21 cellular contexts compared by ENCODE assay signal in the genomic region with DNA sequence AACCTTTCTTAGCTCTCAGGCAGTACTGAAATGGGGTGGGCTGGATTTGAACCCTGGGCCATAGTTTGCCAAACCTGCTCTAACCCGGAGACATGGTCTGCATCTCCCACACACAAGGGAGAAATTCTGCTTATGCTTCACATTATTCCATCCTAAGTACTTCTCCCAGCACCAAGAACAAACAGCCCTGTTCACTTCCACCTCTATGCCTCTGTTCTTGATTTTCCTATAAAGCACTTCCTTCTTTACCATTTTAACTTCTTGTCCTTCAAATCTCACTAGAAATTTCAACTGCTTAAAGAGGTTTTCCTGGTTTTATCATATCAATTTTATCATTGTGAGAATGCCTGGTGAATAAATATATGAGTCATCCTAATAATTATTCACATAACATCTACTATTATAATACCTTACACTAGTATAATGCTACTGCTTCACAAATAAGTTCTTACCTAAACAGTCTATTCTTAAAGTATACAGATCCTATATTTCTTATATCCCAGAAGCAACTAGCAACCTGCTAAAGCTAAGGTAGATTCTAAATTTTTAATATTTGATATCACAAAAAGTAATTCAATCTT. TPM values are rescaled to one million over a fixed set of nuclear protein-coding genes. Genes with fewer than 3 reads are reported as not detected.
DNase-seq lines count a peak whose midpoint lies in the region; ATAC-seq and TF ChIP-seq lines count a peak whose summit lies in the region.
"Had no signal": no experiment of that assay in that cellular context is flagged by ENCODE, and none has a peak within 500 bp of the region (broad histone marks: within the 10 kb centered on the region; RNA-seq: fewer than 3 reads in every experiment).

No MANE protein-coding gene starts in this region.

- H3K9me3 ChIP-seq in CD4-positive, CD25-positive, alpha-beta regulatory T cell (ENCODE audit: control insufficient read depth in 2 of 2, low read length in 2 of 2), result no peaks in the 10 kb centered on the region
- H3K9me3 ChIP-seq in naive thymus-derived CD4-positive, alpha-beta T cell (ENCODE audit: control insufficient read depth in 2 of 3, low read length in 3 of 3), result no peaks in the 10 kb centered on the region
- H3K9me3 ChIP-seq: BE2C, spleen had no signal

- POLR2A ChIA-PET in naive thymus-derived CD4-positive, alpha-beta T cell (lab: Charles Lee), result no interaction called here

- TF ChIP-seq CTCF in brain (conservative IDR thresholded peaks at IDR 0.05), result no peak

- no peak for ATAC-seq in CD4-positive, CD25-positive, alpha-beta regulatory T cell (ENCODE audit: low read depth in 2 of 2)
- no peak for ATAC-seq in naive thymus-derived CD4-positive, alpha-beta T cell
- ATAC-seq: activated T-cell treated with anti-CD3 and anti-CD28 coated beads, Interleukin-2, amount 50 U/mL, for 72 hours; natural killer cell treated with Interleukin-12 subunit alpha and Interleukin-12 subunit beta and Interleukin-15 and Interleukin-18, amount 100 ng/mL, for 72 hours; Right ventricle myocardium inferior had no signal

- no peak overlapping the region for H3K27ac ChIP-seq in CD4-positive, CD25-positive, alpha-beta regulatory T cell (ENCODE audit: insufficient read depth, low read length, poor library complexity, severe bottlenecking)
- no peak overlapping the region for H3K27ac ChIP-seq in naive thymus-derived CD4-positive, alpha-beta T cell (ENCODE audit: low read depth, low read length)
- H3K27ac ChIP-seq: spleen had no signal

- intact Hi-C loops in naive thymus-derived CD4-positive, alpha-beta T cell (cut with micrococcal nuclease), result loop anchor here (1.0 kb wide), 4 partner anchors 8 to 34 kb away; no protein-coding TSS in a partner anchor

- no peak for DNase-seq in CD4-positive, CD25-positive, alpha-beta regulatory T cell
- DNase-seq in NCI-H69 (lab: John Stamatoyannopoulos, UW) (peak; percentile 25), NCI-H1694 treated with DMSO at 0.1 percent for 48 hours (lab: John Stamatoyannopoulos, UW) (no peak), HUDEP-2 (lab: John Stamatoyannopoulos, UW; ENCODE audit: unreplicated experiment in 76 of 76) (no peak), DMS 273 treated with DMSO at 0.1 percent for 48 hours (lab: John Stamatoyannopoulos, UW) (no peak), retina (no peak)
- no peak for DNase-seq in naive thymus-derived CD4-positive, alpha-beta T cell
- DNase-seq: activated T-cell treated with anti-CD3 and anti-CD28 coated beads, Interleukin-2, amount 50 U/mL, for 72 hours; BE2C; central memory CD4-positive, alpha-beta T cell; effector CD4-positive, alpha-beta T cell; GDM1; head of caudate nucleus; immature natural killer cell; NCI-H187; spleen; stimulated activated CD8-positive, alpha-beta memory T cell treated with anti-CD3 and anti-CD28 coated beads, Interleukin-4, amount 100 ng/mL, for 48 hours had no signal

- peaks cover 26% of the 10 kb centered on the region for H3K36me3 ChIP-seq in CD4-positive, CD25-positive, alpha-beta regulatory T cell (ENCODE audit: control insufficient read depth, insufficient read depth, low read length)
- peaks cover 0 to 7% (median 0%) of the 10 kb centered on the region in 3 experiments for H3K36me3 ChIP-seq in naive thymus-derived CD4-positive, alpha-beta T cell (ENCODE audit: control insufficient read depth in 2 of 3, insufficient read depth in 3 of 3, low read length in 3 of 3)

- peak overlapping the region; percentile 14 for H3K4me3 ChIP-seq in CD4-positive, CD25-positive, alpha-beta regulatory T cell (ENCODE audit: low read depth, low read length)
- H3K4me3 ChIP-seq in naive thymus-derived CD4-positive, alpha-beta T cell (ENCODE audit: low read length), result no peak overlapping the region
- H3K4me3 ChIP-seq: spleen had no signal

- peaks cover 61 to 87% (median 78%) of the 10 kb centered on the region in 4 donors for H3K4me1 Mint-ChIP-seq in CD4-positive, CD25-positive, alpha-beta regulatory T cell
- H3K4me1 Mint-ChIP-seq in brain, result peaks cover 99% of the 10 kb centered on the region
- H3K4me1 Mint-ChIP-seq in naive thymus-derived CD4-positive, alpha-beta T cell, result peaks cover 39 to 94% (median 82%) of the 10 kb centered on the region in 7 donors

- H3K9me3 Mint-ChIP-seq in CD4-positive, CD25-positive, alpha-beta regulatory T cell, result no peaks in the 10 kb centered on the region
- H3K9me3 Mint-ChIP-seq in brain, result peaks cover 6 to 16% (median 13%) of the 10 kb centered on the region in 5 experiments
- H3K9me3 Mint-ChIP-seq in naive thymus-derived CD4-positive, alpha-beta T cell, result peaks cover 0 to 2% (median 0%) of the 10 kb centered on the region in 11 donors
- H3K9me3 Mint-ChIP-seq: activated T-cell treated with anti-CD3 and anti-CD28 coated beads, Interleukin-2, amount 50 U/mL, for 72 hours; immature natural killer cell; natural killer cell treated with Interleukin-12 subunit alpha and Interleukin-12 subunit beta and Interleukin-15 and Interleukin-18, amount 100 ng/mL, for 72 hours; T-helper 1 cell treated with Interleukin-12 subunit alpha and Interleukin-12 subunit beta and Interleukin-4 antibody, amounts not matched to agents 30 μg/mL and 1 μg/mL, for 36 hours had no signal

- no peaks in the 10 kb centered on the region for H3K27me3 ChIP-seq in CD4-positive, CD25-positive, alpha-beta regulatory T cell (ENCODE audit: control insufficient read depth, insufficient read depth, low read length)
- H3K27me3 ChIP-seq in naive thymus-derived CD4-positive, alpha-beta T cell (ENCODE audit: control insufficient read depth in 2 of 2, insufficient read depth in 2 of 2, low read length in 2 of 2), result no peaks in the 10 kb centered on the region
- H3K27me3 ChIP-seq: BE2C, spleen had no signal

- H3K27ac Mint-ChIP-seq in CD4-positive, CD25-positive, alpha-beta regulatory T cell, result peak overlapping the region in 1 of 3 donors; percentile 1
- peak overlapping the region in 3 of 5 experiments; percentile 13 to 53 (median 34) for H3K27ac Mint-ChIP-seq in brain
- H3K27ac Mint-ChIP-seq in naive thymus-derived CD4-positive, alpha-beta T cell, result peak overlapping the region in 2 of 9 donors; percentile 0 to 21
- H3K27ac Mint-ChIP-seq: activated T-cell treated with anti-CD3 and anti-CD28 coated beads, Interleukin-2, amount 50 U/mL, for 72 hours; natural killer cell treated with Interleukin-12 subunit alpha and Interleukin-12 subunit beta and Interleukin-15 and Interleukin-18, amount 100 ng/mL, for 72 hours; T-helper 1 cell treated with Interleukin-12 subunit alpha and Interleukin-12 subunit beta and Interleukin-4 antibody, amounts not matched to agents 30 μg/mL and 1 μg/mL, for 36 hours had no signal

- no peaks in the 10 kb centered on the region for H3K27me3 Mint-ChIP-seq in CD4-positive, CD25-positive, alpha-beta regulatory T cell
- peaks cover 3% of the 10 kb centered on the region for H3K27me3 Mint-ChIP-seq in brain
- no peaks in the 10 kb centered on the region for H3K27me3 Mint-ChIP-seq in naive thymus-derived CD4-positive, alpha-beta T cell
- H3K27me3 Mint-ChIP-seq: natural killer cell treated with Interleukin-12 subunit alpha and Interleukin-12 subunit beta and Interleukin-15 and Interleukin-18, amount 100 ng/mL, for 72 hours had no signal

- peaks cover 41% of the 10 kb centered on the region for H3K36me3 Mint-ChIP-seq in CD4-positive, CD25-positive, alpha-beta regulatory T cell
- H3K36me3 Mint-ChIP-seq in brain, result peaks cover 81% of the 10 kb centered on the region
- H3K36me3 Mint-ChIP-seq in naive thymus-derived CD4-positive, alpha-beta T cell, result peaks cover 0 to 48% (median 30%) of the 10 kb centered on the region in 5 donors

- CTCF ChIA-PET in naive thymus-derived CD4-positive, alpha-beta T cell (lab: Charles Lee), result interaction anchor here (0.6 kb wide), 1 partner anchor 224 kb away, joined by 4 read pairs; no protein-coding TSS in a partner anchor

- peaks cover 29% of the 10 kb centered on the region for H3K4me1 ChIP-seq in CD4-positive, CD25-positive, alpha-beta regulatory T cell (ENCODE audit: control insufficient read depth, insufficient read depth, low read length, poor library complexity, severe bottlenecking)
- peaks cover 4 to 10% of the 10 kb centered on the region in 2 donors for H3K4me1 ChIP-seq in naive thymus-derived CD4-positive, alpha-beta T cell (ENCODE audit: control insufficient read depth in 2 of 2, insufficient read depth in 2 of 2, low read length in 2 of 2)

- H3K4me3 Mint-ChIP-seq in CD4-positive, CD25-positive, alpha-beta regulatory T cell, result peak overlapping the region in 1 of 4 donors; percentile 56
- H3K4me3 Mint-ChIP-seq in brain, result peak overlapping the region in 4 of 5 experiments; percentile 15 to 64 (median 52)
- H3K4me3 Mint-ChIP-seq in naive thymus-derived CD4-positive, alpha-beta T cell, result peak overlapping the region in 7 of 10 donors; percentile 4 to 61 (median 28)
- H3K4me3 Mint-ChIP-seq: activated T-cell treated with anti-CD3 and anti-CD28 coated beads, Interleukin-2, amount 50 U/mL, for 72 hours; natural killer cell treated with Interleukin-12 subunit alpha and Interleukin-12 subunit beta and Interleukin-15 and Interleukin-18, amount 100 ng/mL, for 72 hours; T-helper 1 cell treated with Interleukin-12 subunit alpha and Interleukin-12 subunit beta and Interleukin-4 antibody, amounts not matched to agents 30 μg/mL and 1 μg/mL, for 36 hours had no signal

RNA-seq across cellular contexts. Expression of a gene that starts 12.7 kb away (rescaled TPM):
- total RNA-seq in CD4-positive, CD25-positive, alpha-beta regulatory T cell, result 40.1 TPM
- 1 to 10 TPM in 3 of 4 donors, under 1 TPM in 1; 0.65 to 3.8 (median 3.1) TPM for polyA plus RNA-seq in CD4-positive, CD25-positive, alpha-beta regulatory T cell
- polyA plus RNA-seq in brain (ENCODE audit: insufficient read depth, low read depth, low replicate concordance), result 4.4 TPM
- total RNA-seq in naive thymus-derived CD4-positive, alpha-beta T cell, result 10 to 100 TPM; 14.9 to 33.1 (median 18.5) TPM
- 1 to 10 TPM; 2.0 to 2.7 TPM for polyA plus RNA-seq in naive thymus-derived CD4-positive, alpha-beta T cell
